In the genomic region with DNA sequence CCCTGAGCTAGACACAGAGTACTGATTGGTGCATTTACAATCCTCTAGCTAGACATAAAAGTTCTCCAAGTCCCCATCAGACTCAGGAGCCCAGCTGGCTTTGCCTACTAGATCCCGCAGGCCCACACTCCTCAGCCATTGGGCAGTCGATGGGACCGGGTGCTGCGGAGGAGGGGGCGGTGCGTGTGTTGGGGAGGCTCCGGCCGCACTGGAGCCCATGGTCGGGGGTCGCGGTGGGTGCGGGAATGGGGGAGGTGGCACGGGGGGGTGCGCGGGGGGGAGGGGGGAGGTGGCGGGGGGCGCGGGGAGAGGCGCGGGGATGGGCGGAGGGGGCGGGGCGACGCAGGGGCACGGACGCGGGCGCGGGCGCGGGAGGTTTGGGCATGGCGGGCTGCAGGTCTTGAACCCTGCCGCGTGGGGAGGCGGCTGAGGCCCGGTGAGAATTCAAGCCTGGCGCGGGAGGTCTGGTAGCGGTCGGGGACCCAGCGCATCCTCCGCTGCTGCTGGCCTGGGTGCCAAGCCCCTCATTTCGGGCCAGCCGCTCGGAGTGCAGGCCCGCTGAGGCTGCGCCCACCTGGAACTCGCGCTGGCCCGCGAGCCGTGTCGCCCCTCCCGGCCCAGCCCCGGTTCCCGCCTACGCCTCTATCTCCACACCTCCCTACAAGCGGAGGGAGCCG, we compare ENCODE assay signal across 22 cellular contexts.
A peak's percentile ranks its signal among the peaks of the same experiment; 100 is the strongest.
DNase-seq lines count a peak whose midpoint lies in the region; ATAC-seq, FAIRE-seq and TF ChIP-seq lines count a peak whose summit lies in the region.
"Had no signal": no experiment of that assay in that cellular context is flagged by ENCODE, and none has a peak within 500 bp of the region (broad histone marks: within the 10 kb centered on the region; RNA-seq: fewer than 3 reads in every experiment).

No MANE protein-coding gene starts in this region.

- peak; percentile 79 for ATAC-seq in stimulated activated naive CD8-positive, alpha-beta T cell treated with anti-CD3 and anti-CD28 coated beads, Interleukin-15, amount 100 ng/mL, for 72 hours
- ATAC-seq in stimulated activated naive CD8-positive, alpha-beta T cell treated with anti-CD3 and anti-CD28 coated beads, Interleukin-15, Interleukin-2, amounts not matched to agents 100 U/mL and 50 U/mL, for 24 hours = no peak
- ATAC-seq: GM23338, HCT116 had no signal

- TF ChIP-seq POLR2A in testis (IDR thresholded peaks at IDR 0.05) (no peak), H54 (IDR thresholded peaks at IDR 0.05; ENCODE audit: low read depth, low read length) (no peak)

- peaks cover 6 to 9% of the 10 kb centered on the region in 2 donors for H3K9me3 Mint-ChIP-seq in stimulated activated naive CD8-positive, alpha-beta T cell treated with anti-CD3 and anti-CD28 coated beads, Interleukin-15, amount 100 ng/mL, for 72 hours

- FAIRE-seq in kidney (lab: Jason Lieb, UNC) (no peak), H54 (lab: Jason Lieb, UNC) (no peak)
- FAIRE-seq: A204.1, D721Med, G401.6, GM12891, GM18507, HTR-8/SVneo had no signal

- no peak overlapping the region for H3K4me3 Mint-ChIP-seq in stimulated activated naive CD8-positive, alpha-beta T cell treated with anti-CD3 and anti-CD28 coated beads, Interleukin-15, amount 100 ng/mL, for 72 hours
- H3K4me3 Mint-ChIP-seq: CD4-positive, alpha-beta T cell; GM23338; HFFc6 had no signal

- H3K27me3 ChIP-seq in testis = no peaks in the 10 kb centered on the region
- H3K27me3 ChIP-seq: BE2C had no signal

- H3K27ac Mint-ChIP-seq in stimulated activated naive CD8-positive, alpha-beta T cell treated with anti-CD3 and anti-CD28 coated beads, Interleukin-15, amount 100 ng/mL, for 72 hours = no peak overlapping the region
- H3K27ac Mint-ChIP-seq: CD4-positive, alpha-beta T cell; GM23338; HFFc6 had no signal

- no peak for DNase-seq in stimulated activated naive CD8-positive, alpha-beta T cell treated with anti-CD3 and anti-CD28 coated beads, Interleukin-15, amount 100 ng/mL, for 72 hours
- no peak for DNase-seq in stimulated activated naive CD8-positive, alpha-beta T cell treated with anti-CD3 and anti-CD28 coated beads, Interleukin-15, Interleukin-2, amounts not matched to agents 100 U/mL and 50 U/mL, for 24 hours
- DNase-seq in kidney = peak; percentile 67
- peak; percentile 42 for DNase-seq in testis
- no peak for DNase-seq in H54 (ENCODE audit: insufficient read length, low spot score)
- DNase-seq in activated CD4-positive, CD25-positive, alpha-beta regulatory T cell treated with anti-CD3 and anti-CD28 coated beads, Interleukin-2, amount 50 U/mL, for 72 hours = no peak
- DNase-seq: ACHN; BE2C; C1 segment of cervical spinal cord; Caco-2; CD4-positive, alpha-beta T cell; H7; HFFc6; IMR-90 had no signal

- H3K4me1 Mint-ChIP-seq in stimulated activated naive CD8-positive, alpha-beta T cell treated with anti-CD3 and anti-CD28 coated beads, Interleukin-15, amount 100 ng/mL, for 72 hours = no peaks in the 10 kb centered on the region
- H3K4me1 Mint-ChIP-seq: GM23338 had no signal

- WGBS in testis, 2 donors = 68 to 81% methylated on average over 29 to 53 of the region's 59 CpGs

- no peaks in the 10 kb centered on the region for H3K27me3 Mint-ChIP-seq in stimulated activated naive CD8-positive, alpha-beta T cell treated with anti-CD3 and anti-CD28 coated beads, Interleukin-15, amount 100 ng/mL, for 72 hours
- H3K27me3 Mint-ChIP-seq: CD4-positive, alpha-beta T cell had no signal

- intact Hi-C loops in kidney (cut with DNase I) (no loop called here), testis (cut with DNase I; ENCODE audit: low total_unique reads) (no loop called here)

- TF ChIP-seq CTCF in kidney (IDR thresholded peaks at IDR 0.05; ENCODE audit: borderline replicate concordance, extremely low read depth, insufficient read depth) (no peak), testis (IDR thresholded peaks at IDR 0.05) (no peak)

- no peaks in the 10 kb centered on the region for H3K9me3 ChIP-seq in kidney (ENCODE audit: control insufficient read depth in 1 of 2, low read length in 2 of 2)
- H3K9me3 ChIP-seq in testis = no peaks in the 10 kb centered on the region
- H3K9me3 ChIP-seq: BE2C, Caco-2 had no signal

- no peak overlapping the region for H3K9ac ChIP-seq in kidney (ENCODE audit: low read length in 2 of 2)

- no peaks in the 10 kb centered on the region for H3K36me3 ChIP-seq in kidney (ENCODE audit: control insufficient read depth in 1 of 2, insufficient read depth in 2 of 2, low read length in 2 of 2)
- H3K36me3 ChIP-seq in testis (ENCODE audit: low read depth, missing control alignments) = no peaks in the 10 kb centered on the region
- H3K36me3 ChIP-seq: BE2C had no signal

- H3K27ac ChIP-seq in kidney (ENCODE audit: low read depth in 2 of 2, low read length in 2 of 2) (no peak overlapping the region), testis (peak overlapping the region in 1 of 2 donors; percentile 14)

- H3K4me1 ChIP-seq in kidney (ENCODE audit: control insufficient read depth in 1 of 2, insufficient read depth in 1 of 2, low read depth in 1 of 2, low read length in 2 of 2) (no peaks in the 10 kb centered on the region), testis (no peaks in the 10 kb centered on the region)
- H3K4me1 ChIP-seq: BE2C, Caco-2 had no signal

- no peak overlapping the region for H3K4me3 ChIP-seq in kidney (ENCODE audit: low read length in 2 of 2)
- peak overlapping the region; percentile 43 for H3K4me3 ChIP-seq in testis
- H3K4me3 ChIP-seq: GM23338 had no signal

Comparison
In these comparisons a context has a peak if more than half of its experiments do, and no peak if none do; other contexts are left out.
1. DNase-seq: peak in kidney (single experiment) and testis (single experiment); none in stimulated activated naive CD8-positive, alpha-beta T cell treated with anti-CD3 and anti-CD28 coated beads, Interleukin-15, amount 100 ng/mL, for 72 hours (0 of 2), stimulated activated naive CD8-positive, alpha-beta T cell treated with anti-CD3 and anti-CD28 coated beads, Interleukin-15, Interleukin-2, amounts not matched to agents 100 U/mL and 50 U/mL, for 24 hours (single experiment), H54 (single experiment) and activated CD4-positive, CD25-positive, alpha-beta regulatory T cell treated with anti-CD3 and anti-CD28 coated beads, Interleukin-2, amount 50 U/mL, for 72 hours (single experiment).
2. H3K4me3 ChIP-seq: peak in testis (2 of 2); none in kidney (0 of 2).